ENCODE assay signal across 14 cellular contexts in the genomic region with DNA sequence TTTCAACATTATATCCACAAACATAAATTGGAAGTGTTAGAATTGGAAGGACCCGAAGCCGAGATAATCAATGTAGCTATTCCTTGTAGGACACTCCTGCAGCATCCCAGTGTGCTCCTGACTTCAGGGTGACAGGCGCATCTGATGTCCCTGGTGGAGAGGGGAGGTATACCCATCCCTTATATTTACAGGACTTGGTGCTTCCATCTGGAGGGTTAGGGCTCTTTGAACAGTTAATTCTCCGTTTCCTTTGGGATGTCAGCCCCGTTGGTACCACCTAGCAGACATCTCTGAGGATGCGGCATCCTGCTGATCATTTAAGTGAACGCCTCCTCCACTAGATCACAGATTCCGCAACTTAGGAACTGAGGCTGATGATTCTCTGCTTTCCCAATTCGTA.
"Had no signal": no experiment of that assay in that cellular context is flagged by ENCODE, and none has a peak within 500 bp of the region (broad histone marks: within the 10 kb centered on the region; RNA-seq: fewer than 3 reads in every experiment).

No MANE protein-coding gene starts in this region.

- H3K9me3 ChIP-seq: adrenal gland, gastrocnemius medialis, ovary, testis had no signal

- H3K9me3 Mint-ChIP-seq: activated T-helper 2 cell treated with anti-CD3 and anti-CD28 coated beads, Interferon-gamma antibody, Interleukin-2, Interleukin-4, amounts not matched to agents 10 μg/mL and 5 μg/mL and 100 μg/mL, durations not matched to agents 14 hours and 24 hours and 36 hours; stimulated activated naive CD8-positive, alpha-beta T cell treated with anti-CD3 and anti-CD28 coated beads, Interleukin-15, Interleukin-2, amounts not matched to agents 100 ng/mL and 50 ng/mL, for 24 hours had no signal

- H3K4me1 ChIP-seq: adrenal gland, testis had no signal

- H3K27ac ChIP-seq: adrenal gland, coronary artery, gastrocnemius medialis, ovary, testis had no signal

- DNase-seq: activated naive CD4-positive, alpha-beta T cell treated with anti-CD3 and anti-CD28 coated beads, Interleukin-2, amount 50 U/mL, for 16 hours; adrenal gland; caudate nucleus; effector CD4-positive, alpha-beta T cell; gastrocnemius medialis; left ventricle myocardium superior; mesenchymal stem cell; ovary; stimulated activated CD4-positive, alpha-beta T cell treated with anti-CD3 and anti-CD28 coated beads, Interleukin-4, amount 100 ng/mL, for 1 hour; testis had no signal

- H3K27me3 ChIP-seq: ovary, testis had no signal

- ATAC-seq: activated CD4-positive, CD25-positive, alpha-beta regulatory T cell treated with anti-CD3 and anti-CD28 coated beads, Interleukin-2, amount 50 U/mL, for 24 hours; gastrocnemius medialis; left ventricle myocardium superior had no signal

- H3K27ac Mint-ChIP-seq: activated T-helper 2 cell treated with anti-CD3 and anti-CD28 coated beads, Interferon-gamma antibody, Interleukin-2, Interleukin-4, amounts not matched to agents 10 μg/mL and 5 μg/mL and 100 μg/mL, durations not matched to agents 14 hours and 24 hours and 36 hours; stimulated activated naive CD8-positive, alpha-beta T cell treated with anti-CD3 and anti-CD28 coated beads, Interleukin-15, Interleukin-2, amounts not matched to agents 100 ng/mL and 50 ng/mL, for 24 hours had no signal

- H3K4me3 Mint-ChIP-seq: stimulated activated naive CD8-positive, alpha-beta T cell treated with anti-CD3 and anti-CD28 coated beads, Interleukin-15, Interleukin-2, amounts not matched to agents 100 ng/mL and 50 ng/mL, for 24 hours had no signal

- H3K4me3 ChIP-seq: adrenal gland, coronary artery, gastrocnemius medialis, ovary, testis had no signal

- H3K36me3 ChIP-seq: adrenal gland, gastrocnemius medialis, ovary had no signal
